ENCODE assay signal across 8 cellular contexts in genomic region chr19:11377237-11377636, GRCh38. TPM values are rescaled to one million over a fixed set of nuclear protein-coding genes. Genes with fewer than 3 reads are reported as not detected.
DNase-seq lines count a peak whose midpoint lies in the region; ATAC-seq and TF ChIP-seq lines count a peak whose summit lies in the region.

No MANE protein-coding gene starts in this region.

- TF ChIP-seq POLR2A in upper lobe of left lung (IDR thresholded peaks at IDR 0.05) = no peak

- TF ChIP-seq EP300 in upper lobe of left lung (IDR thresholded peaks at IDR 0.05) = no peak

- no peaks in the 10 kb centered on the region for H3K27me3 ChIP-seq in upper lobe of left lung

- ATAC-seq in upper lobe of left lung (ENCODE audit: low FRiP score in 2 of 2) (no peak), HG02798 (IDR thresholded peaks at IDR 0.05; ENCODE audit: poor library complexity, unreplicated experiment) (no peak), GM18870 (IDR thresholded peaks at IDR 0.05; ENCODE audit: unreplicated experiment) (no peak)

- H3K9me3 ChIP-seq in HEK293 (ENCODE audit: control insufficient read depth, insufficient read depth, low read depth, low read length) (no peaks in the 10 kb centered on the region), upper lobe of left lung (no peaks in the 10 kb centered on the region)

- CTCF ChIA-PET in HEK293 (lab: Yijun Ruan, JAX) = interaction anchor here (0.6 to 2.1 kb wide), 17 partner anchors 14 to 894 kb away, joined by 3 to 11 read pairs (median 4); partner anchors contain the start of genes ODAD3 and PRKCSH

- H3K36me3 ChIP-seq in HEK293 (ENCODE audit: control insufficient read depth in 2 of 2, insufficient read depth in 1 of 2, low read length in 2 of 2) (peaks cover 0 to 21% of the 10 kb centered on the region in 2 experiments; a peak in 2 of 3 replicates), upper lobe of left lung (peaks cover 0 to 6% (median 0%) of the 10 kb centered on the region in 4 donors)

- TF ChIP-seq CTCF in HEK293 (tag by site-specific recombination; IDR thresholded peaks at IDR 0.05) = no peak
- TF ChIP-seq CTCF in VCaP (conservative IDR thresholded peaks at IDR 0.05) = no peak
- TF ChIP-seq CTCF in upper lobe of left lung (IDR thresholded peaks at IDR 0.05) = no peak

- H3K27ac ChIP-seq in HEK293 (ENCODE audit: extremely low read depth, low read depth, low read length) = peak overlapping the region; percentile 20; the same call in 1 of the 2 replicates
- H3K27ac ChIP-seq in VCaP = peak overlapping the region; percentile 93; the same call in 1 of the 2 replicates
- H3K27ac ChIP-seq in upper lobe of left lung = peak overlapping the region; percentile 8 to 96 (median 56)

- H3K4me3 ChIP-seq in HEK293 (ENCODE audit: low read depth, low read length) (no peak overlapping the region), upper lobe of left lung (no peak overlapping the region)

- POLR2A ChIA-PET in HEK293 (lab: Yijun Ruan, JAX) = interaction anchor here (0.6 to 1.7 kb wide), 8 partner anchors 68 to 779 kb away, joined by 3 to 13 read pairs (median 4); partner anchors contain the start of gene ELOF1

- H3K4me1 ChIP-seq in HEK293 (ENCODE audit: control insufficient read depth, insufficient read depth, low read length) (peaks cover 4% of the 10 kb centered on the region; the same call in 1 of the 2 replicates), upper lobe of left lung (peaks cover 55 to 62% (median 57%) of the 10 kb centered on the region in 4 donors)

- DNase-seq in AG08396 (ENCODE audit: low spot score) = peak; percentile 63
- peak; percentile 77 for DNase-seq in foreskin melanocyte
- peak in 1 of 2 donors; percentile 53 for DNase-seq in upper lobe of left lung
- no peak for DNase-seq in NCI-H1436 (lab: John Stamatoyannopoulos, UW)

TF ChIP-seq in HEK293, 187 proteins besides CTCF, POLR2A, EP300 and RAD21:
- TF ChIP-seq ZNF175 (tag by site-specific recombination; IDR thresholded peaks at IDR 0.05) = no peak
- peak; percentile 80 for TF ChIP-seq FEZF1 (tag by site-specific recombination; IDR thresholded peaks at IDR 0.05)
- TF ChIP-seq ZNF830 (tag by site-specific recombination; IDR thresholded peaks at IDR 0.05; ENCODE audit: low read depth) = no peak
- TF ChIP-seq, protein P1, sequence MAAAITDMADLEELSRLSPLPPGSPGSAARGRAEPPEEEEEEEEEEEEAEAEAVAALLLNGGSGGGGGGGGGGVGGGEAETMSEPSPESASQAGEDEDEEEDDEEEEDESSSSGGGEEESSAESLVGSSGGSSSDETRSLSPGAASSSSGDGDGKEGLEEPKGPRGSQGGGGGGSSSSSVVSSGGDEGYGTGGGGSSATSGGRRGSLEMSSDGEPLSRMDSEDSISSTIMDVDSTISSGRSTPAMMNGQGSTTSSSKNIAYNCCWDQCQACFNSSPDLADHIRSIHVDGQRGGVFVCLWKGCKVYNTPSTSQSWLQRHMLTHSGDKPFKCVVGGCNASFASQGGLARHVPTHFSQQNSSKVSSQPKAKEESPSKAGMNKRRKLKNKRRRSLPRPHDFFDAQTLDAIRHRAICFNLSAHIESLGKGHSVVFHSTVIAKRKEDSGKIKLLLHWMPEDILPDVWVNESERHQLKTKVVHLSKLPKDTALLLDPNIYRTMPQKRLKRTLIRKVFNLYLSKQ (tag by site-specific recombination; IDR thresholded peaks at IDR 0.05; ENCODE audit: borderline replicate concordance) = no peak
- TF ChIP-seq ZNF24 (tag by site-specific recombination; IDR thresholded peaks at IDR 0.05) = peak; percentile 13; the same call in 1 of the 2 replicates
- peak; percentile 60 for TF ChIP-seq ZBTB8A (tag by site-specific recombination; IDR thresholded peaks at IDR 0.05)
- no peak for TF ChIP-seq ZNF596 (tag by site-specific recombination; IDR thresholded peaks at IDR 0.05)
- TF ChIP-seq ZBTB48 (tag by site-specific recombination; IDR thresholded peaks at IDR 0.05) = peak; percentile 68; the same call in 1 of the 2 replicates
- peak; percentile 22; the same call in 1 of the 2 replicates for TF ChIP-seq ZBTB20 (tag by site-specific recombination; IDR thresholded peaks at IDR 0.05)
- TF ChIP-seq ZNF335 (tag by site-specific recombination; conservative IDR thresholded peaks at IDR 0.05) = peak; percentile 53; the same call in 1 of the 2 replicates
- TF ChIP-seq ZIC2 (tag by site-specific recombination; IDR thresholded peaks at IDR 0.05) = no peak
- TF ChIP-seq ZNF10 (tag by site-specific recombination; IDR thresholded peaks at IDR 0.05) = no peak

RNA-seq across cellular contexts. Expression of gene SWSAP1, which starts 2.8 kb away (rescaled TPM):
- total RNA-seq in upper lobe of left lung = 10 to 100 TPM in 1 of 6 donors, 1 to 10 TPM in 4, under 1 TPM in 1; 0.89 to 13.6 (median 3.7) TPM

RNA-seq across cellular contexts. Expression of gene EPOR, which starts 6.9 kb away (rescaled TPM):
- 10 to 100 TPM in 4 of 6 donors, 1 to 10 TPM in 2; 7.5 to 45.1 (median 15.5) TPM for total RNA-seq in upper lobe of left lung

RNA-seq across cellular contexts. Expression of gene PLPPR2, which starts 22.0 kb away (rescaled TPM):
- total RNA-seq in upper lobe of left lung = 10 to 100 TPM; 10.8 to 53.8 (median 26.0) TPM

RNA-seq across cellular contexts. Expression of gene CCDC159, which starts 30.9 kb away (rescaled TPM):
- 100 to 1,000 TPM in 1 of 6 donors, 10 to 100 TPM in 5; 17.5 to 176 (median 33.3) TPM for total RNA-seq in upper lobe of left lung

RNA-seq across cellular contexts. Expression of gene TMEM205, which starts 31.2 kb away (rescaled TPM):
- 100 to 1,000 TPM in 3 of 6 donors, 10 to 100 TPM in 3; 85.9 to 260 (median 132) TPM for total RNA-seq in upper lobe of left lung

Comparison
In these comparisons a context has a peak if more than half of its experiments do, and no peak if none do; other contexts are left out.
1. H3K27ac ChIP-seq: peak in every context shown above with its lines; median percentile 93 in VCaP; 56 in upper lobe of left lung; 20 in HEK293.